ENCODE assay signal across 8 cellular contexts in the genomic region with DNA sequence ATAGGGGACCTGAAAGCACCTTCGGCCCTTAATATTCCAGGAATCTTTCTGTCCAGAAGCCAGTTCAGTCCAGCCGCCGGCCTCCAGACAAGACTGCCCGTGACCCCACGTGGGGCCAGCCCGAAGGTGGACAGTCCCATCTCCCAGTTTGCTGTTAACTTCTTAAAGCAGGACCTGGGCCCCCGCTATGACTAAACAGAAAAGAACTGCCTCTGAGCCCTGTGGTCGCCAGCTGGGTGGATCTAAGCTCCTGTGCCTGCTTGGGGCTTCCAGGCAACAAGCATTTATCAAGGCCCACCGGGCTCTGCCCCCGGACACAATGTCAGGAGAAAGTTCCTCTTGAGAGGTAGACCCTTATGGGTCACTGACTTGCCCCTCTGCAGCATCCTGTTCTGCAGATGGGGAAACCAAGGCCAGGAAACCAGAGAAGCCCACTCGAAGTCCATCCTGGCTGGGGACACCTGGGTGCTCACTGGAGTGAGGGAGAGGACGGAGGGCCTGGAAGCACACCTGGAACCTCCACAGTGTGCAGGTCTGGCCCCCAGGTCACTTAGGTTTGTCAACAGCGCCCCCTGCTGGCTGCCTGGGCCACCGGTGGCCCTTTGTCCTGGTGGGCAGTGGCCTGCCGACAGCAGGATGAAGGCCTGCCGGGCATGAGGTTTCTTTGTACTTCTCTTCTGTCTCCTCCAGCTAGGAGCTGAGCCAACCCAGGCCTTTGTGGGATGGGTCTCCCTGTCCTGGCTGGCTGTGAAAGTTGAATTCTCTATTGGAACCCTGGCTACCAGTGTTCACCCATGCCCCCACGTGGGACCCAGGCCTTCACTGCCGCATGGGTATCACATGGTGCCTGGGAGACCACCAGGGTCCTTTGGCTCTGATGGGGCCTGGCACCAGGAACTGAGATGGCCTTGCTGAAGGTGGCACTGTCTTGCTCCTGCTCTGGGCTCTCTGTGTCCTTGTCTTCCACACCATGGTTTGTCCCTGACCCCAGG.
DNase-seq lines count a peak whose midpoint lies in the region; ATAC-seq and TF ChIP-seq lines count a peak whose summit lies in the region.

No MANE protein-coding gene starts in this region.

- no peaks in the 10 kb centered on the region for H4K20me1 ChIP-seq in OCI-LY1 (ENCODE audit: insufficient read depth, low read length)
- no peaks in the 10 kb centered on the region for H4K20me1 ChIP-seq in fibroblast of lung (ENCODE audit: control insufficient read depth, extremely low read depth, insufficient read depth, low read length)

- peaks cover 8% of the 10 kb centered on the region for H3K4me1 Mint-ChIP-seq in activated T-cell treated with anti-CD3 and anti-CD28 coated beads, Interleukin-2, amount 50 U/mL, for 24 hours (ENCODE audit: low read depth)

- H3K9me3 ChIP-seq in OCI-LY1 (ENCODE audit: low read length), result no peaks in the 10 kb centered on the region
- no peaks in the 10 kb centered on the region for H3K9me3 ChIP-seq in fibroblast of lung (ENCODE audit: control insufficient read depth, insufficient read depth, low read depth, low read length)
- no peaks in the 10 kb centered on the region for H3K9me3 ChIP-seq in suprapubic skin

- H3K36me3 ChIP-seq in OCI-LY1 (ENCODE audit: insufficient read depth, low read length), result no peaks in the 10 kb centered on the region
- H3K36me3 ChIP-seq in fibroblast of lung (ENCODE audit: control insufficient read depth, insufficient read depth, low read length), result peaks cover 12% of the 10 kb centered on the region
- peaks cover 10% of the 10 kb centered on the region for H3K36me3 ChIP-seq in suprapubic skin

- no peak for TF ChIP-seq EP300 in suprapubic skin (IDR thresholded peaks at IDR 0.05)

- no peaks in the 10 kb centered on the region for H3K9me2 ChIP-seq in OCI-LY1 (ENCODE audit: low read depth, low read length)

- H3K4me3 ChIP-seq in OCI-LY1 (ENCODE audit: low read depth, low read length, poor library complexity, severe bottlenecking), result no peak overlapping the region
- no peak overlapping the region for H3K4me3 ChIP-seq in fibroblast of lung (replicated peaks in 1 of 4; ENCODE audit: control extremely low read depth in 1 of 4, insufficient read depth in 1 of 4, low read depth in 3 of 4, low read length in 4 of 4)
- H3K4me3 ChIP-seq in suprapubic skin, result no peak overlapping the region

- TF ChIP-seq POLR2A in suprapubic skin (IDR thresholded peaks at IDR 0.05), result no peak

- TF ChIP-seq CTCF in OCI-LY1 (IDR thresholded peaks at IDR 0.05; ENCODE audit: low read length) (peak; percentile 73), fibroblast of lung (conservative IDR thresholded peaks at IDR 0.05 in 1 of 2, IDR thresholded peaks at IDR 0.05 in 1 of 2; ENCODE audit: low read depth in 1 of 2, low read length in 2 of 2) (peak; percentile 73 to 78), suprapubic skin (IDR thresholded peaks at IDR 0.05) (peak; percentile 81 to 87)

- no peaks in the 10 kb centered on the region for H3K36me3 Mint-ChIP-seq in activated T-cell treated with anti-CD3 and anti-CD28 coated beads, Interleukin-2, amount 50 U/mL, for 24 hours (ENCODE audit: low read depth)

- no peaks in the 10 kb centered on the region for H3K27me3 Mint-ChIP-seq in activated T-cell treated with anti-CD3 and anti-CD28 coated beads, Interleukin-2, amount 50 U/mL, for 24 hours

- no peaks in the 10 kb centered on the region for H3K79me2 ChIP-seq in OCI-LY1 (ENCODE audit: insufficient read depth, low read length)
- peaks cover 34% of the 10 kb centered on the region for H3K79me2 ChIP-seq in fibroblast of lung (ENCODE audit: control insufficient read depth, insufficient read depth, low read length)

- no peaks in the 10 kb centered on the region for H3K27me3 ChIP-seq in OCI-LY1 (ENCODE audit: insufficient read depth, low read length)
- no peaks in the 10 kb centered on the region for H3K27me3 ChIP-seq in fibroblast of lung (ENCODE audit: control insufficient read depth, insufficient read depth, low read length)
- H3K27me3 ChIP-seq in suprapubic skin, result no peaks in the 10 kb centered on the region

- WGBS in suprapubic skin, result 86% methylated on average over 11 of the region's 18 CpGs

- H3K9me3 Mint-ChIP-seq in activated T-cell treated with anti-CD3 and anti-CD28 coated beads, Interleukin-2, amount 50 U/mL, for 24 hours, result no peaks in the 10 kb centered on the region

- ATAC-seq in HG02763 (IDR thresholded peaks at IDR 0.05; ENCODE audit: unreplicated experiment) (peak; percentile 55), HG03469 (IDR thresholded peaks at IDR 0.05; ENCODE audit: unreplicated experiment) (no peak)

- no peak overlapping the region for H3K4me3 Mint-ChIP-seq in activated T-cell treated with anti-CD3 and anti-CD28 coated beads, Interleukin-2, amount 50 U/mL, for 24 hours

- H3K27ac ChIP-seq in OCI-LY1 (ENCODE audit: low read depth, low read length, poor library complexity, severe bottlenecking) (no peak overlapping the region), fibroblast of lung (ENCODE audit: insufficient read depth, low read length) (peak overlapping the region; percentile 45), suprapubic skin (no peak overlapping the region)

- H3K27ac Mint-ChIP-seq in activated T-cell treated with anti-CD3 and anti-CD28 coated beads, Interleukin-2, amount 50 U/mL, for 24 hours, result no peak overlapping the region

- H3K4me1 ChIP-seq in OCI-LY1 (ENCODE audit: insufficient read depth, low read length, severe bottlenecking), result no peaks in the 10 kb centered on the region
- peaks cover 26% of the 10 kb centered on the region for H3K4me1 ChIP-seq in fibroblast of lung (ENCODE audit: control insufficient read depth, extremely low read depth, insufficient read depth, low read length)
- peaks cover 32% of the 10 kb centered on the region for H3K4me1 ChIP-seq in suprapubic skin

- H3K4me2 ChIP-seq in OCI-LY1 (ENCODE audit: low read length) (no peak overlapping the region), fibroblast of lung (ENCODE audit: extremely low read depth, insufficient read depth, low read length) (no peak overlapping the region)

- DNase-seq in DMS53 treated with DMSO at 0.1 percent for 48 hours (lab: John Stamatoyannopoulos, UW; ENCODE audit: unreplicated experiment) (peak; percentile 50), fibroblast of lung (ENCODE audit: low read depth in 2 of 2) (peak; percentile 55 to 56), nucleus accumbens (lab: John Stamatoyannopoulos, UW) (peak in 35 of 56 donors; percentile 13 to 79 (median 47)), suprapubic skin (ENCODE audit: low spot score in 2 of 2) (peak; percentile 83 to 90)
- peak; percentile 85 for DNase-seq in activated T-cell treated with anti-CD3 and anti-CD28 coated beads, Interleukin-2, amount 50 U/mL, for 24 hours

- no peaks in the 10 kb centered on the region for H3F3A ChIP-seq in OCI-LY1 (ENCODE audit: insufficient read depth, low read length)

- H3K9ac ChIP-seq in OCI-LY1 (ENCODE audit: low read length), result no peak overlapping the region
- no peak overlapping the region for H3K9ac ChIP-seq in fibroblast of lung (ENCODE audit: insufficient read depth, low read length)

- H2AFZ ChIP-seq in OCI-LY1 (ENCODE audit: low read length), result no peak overlapping the region
- H2AFZ ChIP-seq in fibroblast of lung (ENCODE audit: low read length), result no peak overlapping the region
